1 cellular context compared by ENCODE assay signal in genomic region chr21:41956926-41957729, GRCh38.
TF ChIP-seq lines count a peak whose summit lies in the region.

No MANE protein-coding gene starts in this region.

TF ChIP-seq in A549, 52 proteins besides CTCF, POLR2A, EP300 and RAD21 (continued from another document):
- no peak for TF ChIP-seq BCL3 (IDR thresholded peaks at IDR 0.05)
